In genomic region chr4:6257243-6258025, GRCh38 we compare ENCODE assay signal across 12 cellular contexts. TPM values are rescaled to one million over a fixed set of nuclear protein-coding genes. Genes with fewer than 3 reads are reported as not detected.
DNase-seq lines count a peak whose midpoint lies in the region; ATAC-seq and TF ChIP-seq lines count a peak whose summit lies in the region.
"Had no signal": no experiment of that assay in that cellular context is flagged by ENCODE, and none has a peak within 500 bp of the region (broad histone marks: within the 10 kb centered on the region; RNA-seq: fewer than 3 reads in every experiment).

No MANE protein-coding gene starts in this region.

- H3K27me3 Mint-ChIP-seq in Caco-2 (ENCODE audit: insufficient read depth, unreplicated experiment) = peaks cover 7% of the 10 kb centered on the region

- no peaks in the 10 kb centered on the region for H3K79me2 ChIP-seq in trophoblast cell (ENCODE audit: control insufficient read depth, insufficient read depth, low read length, poor library complexity)

- H3K4me3 Mint-ChIP-seq in Caco-2 (ENCODE audit: unreplicated experiment) = no peak overlapping the region

- no peak overlapping the region for H3K9ac ChIP-seq in trophoblast cell (ENCODE audit: low read length)

- peaks cover 3% of the 10 kb centered on the region for H3K9me3 ChIP-seq in trophoblast cell (ENCODE audit: insufficient read depth, low read depth, low read length)
- no peaks in the 10 kb centered on the region for H3K9me3 ChIP-seq in Caco-2
- H3K9me3 ChIP-seq: upper lobe of left lung had no signal

- H3K36me3 Mint-ChIP-seq in Caco-2 (ENCODE audit: insufficient read depth, unreplicated experiment) = no peaks in the 10 kb centered on the region
- H3K36me3 Mint-ChIP-seq: naive thymus-derived CD8-positive, alpha-beta T cell had no signal

- POLR2A ChIA-PET in Caco-2 (lab: Charles Lee) = no interaction called here

- H2BK120ac ChIP-seq in trophoblast cell (ENCODE audit: insufficient read depth, low read length, poor library complexity) = no peak overlapping the region

- BruUV-seq in Caco-2 (replicated peaks; lab: Mats Ljungman, UMichigan) = no TSS peak

- peak overlapping the region; percentile 23 for H3K4me2 ChIP-seq in trophoblast cell (ENCODE audit: low read length)

- no peak overlapping the region for H3K18ac ChIP-seq in trophoblast cell (ENCODE audit: low read length)

- no peaks in the 10 kb centered on the region for H3K4me1 Mint-ChIP-seq in Caco-2 (ENCODE audit: low read depth, unreplicated experiment)

- CTCF ChIA-PET in Caco-2 (lab: Charles Lee) = no interaction called here

- H3K4me3 ChIP-seq in epithelial cell of esophagus (ENCODE audit: low read length) = no peak overlapping the region
- no peak overlapping the region for H3K4me3 ChIP-seq in trophoblast cell (ENCODE audit: low read depth, low read length)
- H3K4me3 ChIP-seq in Caco-2 (ENCODE audit: low read depth, low read length) = no peak overlapping the region
- H3K4me3 ChIP-seq: upper lobe of left lung had no signal

- H2BK5ac ChIP-seq in trophoblast cell (ENCODE audit: low read depth, low read length, poor library complexity) = no peak overlapping the region

- intact Hi-C loops in Caco-2 (cut with micrococcal nuclease; ENCODE audit: unreplicated experiment) = no loop called here

- no CpG with 5 or more reads among the region's 19 CpGs for WGBS in trophoblast cell (ENCODE audit: extremely low coverage, insufficient coverage, insufficient read length)

- no peak overlapping the region for H4K12ac ChIP-seq in trophoblast cell (ENCODE audit: low read depth, low read length)

- H4K8ac ChIP-seq in trophoblast cell (ENCODE audit: low read depth, low read length) = no peak overlapping the region

- H3K36me3 ChIP-seq in trophoblast cell (ENCODE audit: control insufficient read depth in 1 of 2, insufficient read depth in 2 of 2, low read length in 2 of 2) (no peaks in the 10 kb centered on the region), Caco-2 (ENCODE audit: control insufficient read depth, insufficient read depth, low read length) (no peaks in the 10 kb centered on the region)
- H3K36me3 ChIP-seq: upper lobe of left lung had no signal

- H3K27ac Mint-ChIP-seq in Caco-2 (ENCODE audit: unreplicated experiment) = no peak overlapping the region

- DNase-seq in MV-4-11 (lab: John Stamatoyannopoulos, UW) (peak; percentile 74), epithelial cell of esophagus (ENCODE audit: low read depth) (peak; percentile 17), trophoblast cell (peak in 1 of 2 donors; percentile 30), NCI-H748 treated with DMSO at 0.1 percent for 48 hours (lab: John Stamatoyannopoulos, UW) (no peak), Caco-2 (no peak)
- DNase-seq: NCI-H1694, Right ventricle myocardium superior, upper lobe of left lung had no signal

- H3K23ac ChIP-seq in trophoblast cell (ENCODE audit: low read length) = no peak overlapping the region

- H2BK12ac ChIP-seq in trophoblast cell (ENCODE audit: low read length) = no peak overlapping the region

- H3K27ac ChIP-seq in trophoblast cell (ENCODE audit: low read depth, low read length) = no peak overlapping the region

- no peak overlapping the region for H3K4ac ChIP-seq in trophoblast cell (ENCODE audit: low read depth, low read length)

- no peaks in the 10 kb centered on the region for H3K9me3 Mint-ChIP-seq in Caco-2 (ENCODE audit: unreplicated experiment)
- H3K9me3 Mint-ChIP-seq: naive thymus-derived CD8-positive, alpha-beta T cell had no signal

- H2AFZ ChIP-seq in trophoblast cell (ENCODE audit: insufficient read depth, low read length, poor library complexity) = no peak overlapping the region

- ATAC-seq in GM21423 (IDR thresholded peaks at IDR 0.05; ENCODE audit: unreplicated experiment) = peak; percentile 52
- no peak for ATAC-seq in HG03378 (IDR thresholded peaks at IDR 0.05; ENCODE audit: unreplicated experiment)
- no peak for ATAC-seq in GM21786 (IDR thresholded peaks at IDR 0.05; ENCODE audit: unreplicated experiment)
- ATAC-seq: naive thymus-derived CD8-positive, alpha-beta T cell had no signal

- no peaks in the 10 kb centered on the region for H3K4me1 ChIP-seq in trophoblast cell (ENCODE audit: control insufficient read depth in 1 of 2, insufficient read depth in 2 of 2, low read length in 2 of 2)
- no peaks in the 10 kb centered on the region for H3K4me1 ChIP-seq in Caco-2

- H3K14ac ChIP-seq in trophoblast cell (ENCODE audit: low read length) = no peak overlapping the region

- H3K79me1 ChIP-seq in trophoblast cell (ENCODE audit: low read length) = no peaks in the 10 kb centered on the region

- no peak overlapping the region for H4K91ac ChIP-seq in trophoblast cell (ENCODE audit: low read depth, low read length)

- TF ChIP-seq CTCF in epithelial cell of esophagus (IDR thresholded peaks at IDR 0.05; ENCODE audit: insufficient read depth, low read depth, low read length, missing control alignments) (no peak), Caco-2 (IDR thresholded peaks at IDR 0.05; ENCODE audit: insufficient read depth in 1 of 2, low read depth in 1 of 2, low read length in 1 of 2, severe bottlenecking in 1 of 2, unreplicated experiment in 1 of 2) (no peak)

- H2AK5ac ChIP-seq in trophoblast cell (ENCODE audit: low read length) = no peak overlapping the region

- H3K27me3 ChIP-seq in trophoblast cell (ENCODE audit: insufficient read depth, low read length) (no peaks in the 10 kb centered on the region), Caco-2 (replicated peaks; ENCODE audit: control insufficient read depth, insufficient read depth, low read length) (no peaks in the 10 kb centered on the region)
- H3K27me3 ChIP-seq: upper lobe of left lung had no signal

RNA-seq across cellular contexts. Expression of gene WFS1, which starts 12.2 kb away (rescaled TPM):
- polyA plus RNA-seq in trophoblast cell (2013) = 65.0 and 74.6 TPM in 2 replicates
- total RNA-seq in Caco-2 (2022) = 17.8 and 24.9 TPM in 2 replicates

RNA-seq across cellular contexts. Expression of gene JAKMIP1, which starts 57.1 kb away (rescaled TPM):
- 0.03 TPM in 1 of 2 replicates, not detected in the other for polyA plus RNA-seq in trophoblast cell (2013)
- not detected in 2 replicates for total RNA-seq in Caco-2 (2022)
- total RNA-seq: Right ventricle myocardium superior had no signal

Comparison
In these comparisons a context has a peak if more than half of its experiments do, and no peak if none do; other contexts are left out.
1. DNase-seq: peak in MV-4-11 (single experiment) and epithelial cell of esophagus (single experiment); none in NCI-H748 treated with DMSO at 0.1 percent for 48 hours (single experiment) and Caco-2 (0 of 2).